ENCODE assay signal across 19 cellular contexts in genomic region chr1:228397454-228397786, GRCh38. TPM values are rescaled to one million over a fixed set of nuclear protein-coding genes. Genes with fewer than 3 reads are reported as not detected.
DNase-seq lines count a peak whose midpoint lies in the region; ATAC-seq and TF ChIP-seq lines count a peak whose summit lies in the region.
"Had no signal": no experiment of that assay in that cellular context is flagged by ENCODE, and none has a peak within 500 bp of the region (broad histone marks: within the 10 kb centered on the region; RNA-seq: fewer than 3 reads in every experiment).

No MANE protein-coding gene starts in this region.

- H3K27me3 ChIP-seq in suprapubic skin (no peaks in the 10 kb centered on the region), ovary (no peaks in the 10 kb centered on the region), foreskin keratinocyte (no peaks in the 10 kb centered on the region)
- H3K27me3 ChIP-seq: Peyer's patch had no signal

- no peak for TF ChIP-seq CTCF in HEK293 (tag by site-specific recombination; IDR thresholded peaks at IDR 0.05)
- no peak for TF ChIP-seq CTCF in suprapubic skin (IDR thresholded peaks at IDR 0.05)
- TF ChIP-seq CTCF in ovary (IDR thresholded peaks at IDR 0.05) = no peak
- no peak for TF ChIP-seq CTCF in foreskin keratinocyte (conservative IDR thresholded peaks at IDR 0.05)

- no peaks in the 10 kb centered on the region for H3K9me3 Mint-ChIP-seq in activated naive CD8-positive, alpha-beta T cell treated with anti-CD3 and anti-CD28 coated beads, Interleukin-2, amount 10 ng/mL, durations not matched to agents 7 days and 5 days
- no peaks in the 10 kb centered on the region for H3K9me3 Mint-ChIP-seq in activated naive CD8-positive, alpha-beta T cell treated with anti-CD3 and anti-CD28 coated beads for 36 hours
- H3K9me3 Mint-ChIP-seq in activated T-helper 17 cell treated with anti-CD3 and anti-CD28 coated beads, Interleukin-2, amount 50 U/mL, for 72 hours = no peaks in the 10 kb centered on the region

- no peaks in the 10 kb centered on the region for H3K9me3 ChIP-seq in HEK293 (ENCODE audit: control insufficient read depth, insufficient read depth, low read depth, low read length)
- H3K9me3 ChIP-seq in suprapubic skin = no peaks in the 10 kb centered on the region
- H3K9me3 ChIP-seq in ovary = no peaks in the 10 kb centered on the region
- H3K9me3 ChIP-seq: Peyer's patch, psoas muscle had no signal

- DNase-seq in activated naive CD8-positive, alpha-beta T cell treated with anti-CD3 and anti-CD28 coated beads, Interleukin-2, amount 10 ng/mL, durations not matched to agents 7 days and 5 days = peak; percentile 31
- DNase-seq in activated naive CD8-positive, alpha-beta T cell treated with anti-CD3 and anti-CD28 coated beads for 36 hours = no peak
- DNase-seq in suprapubic skin (ENCODE audit: low spot score in 2 of 2) = peak; percentile 42 to 55
- no peak for DNase-seq in ovary
- DNase-seq in foreskin keratinocyte = no peak
- DNase-seq: activated CD4-positive, alpha-beta T cell treated with anti-CD3 and anti-CD28 coated beads for 48 hours; activated CD8-positive, alpha-beta memory T cell treated with anti-CD3 and anti-CD28 coated beads, Interleukin-2, amount 50 U/mL, for 48 hours; central memory CD4-positive, alpha-beta T cell; DMS 273 treated with DMSO at 0.1 percent for 48 hours; Kasumi-1; NCI-H187; NCI-H526 had no signal

- TF ChIP-seq POLR2A in suprapubic skin (IDR thresholded peaks at IDR 0.05) (no peak), ovary (IDR thresholded peaks at IDR 0.05) (no peak)

- no peak overlapping the region for H3K27ac ChIP-seq in HEK293 (ENCODE audit: extremely low read depth, low read depth, low read length)
- H3K27ac ChIP-seq in suprapubic skin = no peak overlapping the region
- no peak overlapping the region for H3K27ac ChIP-seq in ovary
- no peak overlapping the region for H3K27ac ChIP-seq in foreskin keratinocyte
- H3K27ac ChIP-seq: C4-2B, Peyer's patch, psoas muscle had no signal

- H3K4me1 ChIP-seq in HEK293 (ENCODE audit: control insufficient read depth, insufficient read depth, low read length) (no peaks in the 10 kb centered on the region; the same call in 1 of the 2 replicates), suprapubic skin (peaks cover 19% of the 10 kb centered on the region), ovary (ENCODE audit: insufficient read depth) (no peaks in the 10 kb centered on the region), foreskin keratinocyte (no peaks in the 10 kb centered on the region)
- H3K4me1 ChIP-seq: Peyer's patch, psoas muscle had no signal

- peak overlapping the region; percentile 5 for H3K27ac Mint-ChIP-seq in activated naive CD8-positive, alpha-beta T cell treated with anti-CD3 and anti-CD28 coated beads, Interleukin-2, amount 10 ng/mL, durations not matched to agents 7 days and 5 days
- H3K27ac Mint-ChIP-seq in activated naive CD8-positive, alpha-beta T cell treated with anti-CD3 and anti-CD28 coated beads for 36 hours = no peak overlapping the region
- peak overlapping the region; percentile 27 for H3K27ac Mint-ChIP-seq in activated T-helper 17 cell treated with anti-CD3 and anti-CD28 coated beads, Interleukin-2, amount 50 U/mL, for 72 hours

- intact Hi-C loops in ovary (cut with DNase I) = loop anchor here in 1 of 4 donors (5.0 kb wide), 1 partner anchor 345 kb away; no protein-coding TSS in a partner anchor

- ATAC-seq in activated naive CD8-positive, alpha-beta T cell treated with anti-CD3 and anti-CD28 coated beads, Interleukin-2, amount 10 ng/mL, durations not matched to agents 7 days and 5 days (ENCODE audit: low read depth) = no peak
- no peak for ATAC-seq in activated T-helper 17 cell treated with anti-CD3 and anti-CD28 coated beads, Interleukin-2, amount 50 U/mL, for 72 hours (replicated peaks)
- ATAC-seq in foreskin keratinocyte = no peak
- ATAC-seq: psoas muscle had no signal

- CTCF ChIA-PET in HEK293 (lab: Yijun Ruan, JAX) = no interaction called here

- H3K36me3 ChIP-seq in HEK293 (ENCODE audit: control insufficient read depth in 2 of 2, insufficient read depth in 1 of 2, low read length in 2 of 2) (peaks cover 25 to 82% of the 10 kb centered on the region in 2 experiments; a peak in 2 of 3 replicates), suprapubic skin (peaks cover 68% of the 10 kb centered on the region), ovary (no peaks in the 10 kb centered on the region)

- 75% methylated on average over 6 of the region's 7 CpGs for WGBS in suprapubic skin
- 92 to 97% (median 95%) methylated on average over 7 of the region's 7 CpGs for WGBS in ovary, 3 donors

- no peak overlapping the region for H3K4me3 ChIP-seq in HEK293 (ENCODE audit: low read depth, low read length)
- H3K4me3 ChIP-seq in suprapubic skin = no peak overlapping the region
- no peak overlapping the region for H3K4me3 ChIP-seq in ovary
- H3K4me3 ChIP-seq: lung, Peyer's patch, psoas muscle had no signal

- H3K27me3 Mint-ChIP-seq in activated naive CD8-positive, alpha-beta T cell treated with anti-CD3 and anti-CD28 coated beads, Interleukin-2, amount 10 ng/mL, durations not matched to agents 7 days and 5 days = no peaks in the 10 kb centered on the region
- no peaks in the 10 kb centered on the region for H3K27me3 Mint-ChIP-seq in activated naive CD8-positive, alpha-beta T cell treated with anti-CD3 and anti-CD28 coated beads for 36 hours
- no peaks in the 10 kb centered on the region for H3K27me3 Mint-ChIP-seq in activated T-helper 17 cell treated with anti-CD3 and anti-CD28 coated beads, Interleukin-2, amount 50 U/mL, for 72 hours

- no peak for TF ChIP-seq EP300 in suprapubic skin (IDR thresholded peaks at IDR 0.05)
- TF ChIP-seq EP300 in ovary (IDR thresholded peaks at IDR 0.05) = no peak

- peaks cover 21% of the 10 kb centered on the region for H3K4me1 Mint-ChIP-seq in activated naive CD8-positive, alpha-beta T cell treated with anti-CD3 and anti-CD28 coated beads, Interleukin-2, amount 10 ng/mL, durations not matched to agents 7 days and 5 days
- peaks cover 7% of the 10 kb centered on the region for H3K4me1 Mint-ChIP-seq in activated naive CD8-positive, alpha-beta T cell treated with anti-CD3 and anti-CD28 coated beads for 36 hours
- H3K4me1 Mint-ChIP-seq in activated T-helper 17 cell treated with anti-CD3 and anti-CD28 coated beads, Interleukin-2, amount 50 U/mL, for 72 hours = peaks cover 13% of the 10 kb centered on the region

- H3K4me3 Mint-ChIP-seq in activated naive CD8-positive, alpha-beta T cell treated with anti-CD3 and anti-CD28 coated beads, Interleukin-2, amount 10 ng/mL, durations not matched to agents 7 days and 5 days = no peak overlapping the region
- no peak overlapping the region for H3K4me3 Mint-ChIP-seq in activated naive CD8-positive, alpha-beta T cell treated with anti-CD3 and anti-CD28 coated beads for 36 hours
- H3K4me3 Mint-ChIP-seq in activated T-helper 17 cell treated with anti-CD3 and anti-CD28 coated beads, Interleukin-2, amount 50 U/mL, for 72 hours = no peak overlapping the region

- H3K36me3 Mint-ChIP-seq in activated naive CD8-positive, alpha-beta T cell treated with anti-CD3 and anti-CD28 coated beads, Interleukin-2, amount 10 ng/mL, durations not matched to agents 7 days and 5 days = peaks cover 24% of the 10 kb centered on the region
- peaks cover 14% of the 10 kb centered on the region for H3K36me3 Mint-ChIP-seq in activated naive CD8-positive, alpha-beta T cell treated with anti-CD3 and anti-CD28 coated beads for 36 hours
- H3K36me3 Mint-ChIP-seq in activated T-helper 17 cell treated with anti-CD3 and anti-CD28 coated beads, Interleukin-2, amount 50 U/mL, for 72 hours (ENCODE audit: low read depth) = peaks cover 86% of the 10 kb centered on the region

- POLR2A ChIA-PET in activated naive CD8-positive, alpha-beta T cell treated with anti-CD3 and anti-CD28 coated beads, Interleukin-2, amount 10 ng/mL, durations not matched to agents 7 days and 5 days (lab: Charles Lee) = interaction anchor here (1.2 kb wide), 1 partner anchor 8 kb away, joined by 3 read pairs; no protein-coding TSS in a partner anchor
- POLR2A ChIA-PET in HEK293 (lab: Yijun Ruan, JAX) = interaction anchor here (1.0 kb wide), 1 partner anchor 9 kb away, joined by 4 read pairs; the partner anchor contains the start of gene TRIM11

TF ChIP-seq in HEK293, 187 proteins besides CTCF, POLR2A, EP300 and RAD21 (continues in another document):
- TF ChIP-seq ZNF701 (tag by site-specific recombination; IDR thresholded peaks at IDR 0.05) (no peak), ZNF449 (tag by site-specific recombination; IDR thresholded peaks at IDR 0.05) (peak; percentile 23; the same call in 1 of the 2 replicates), ZNF174 (tag by site-specific recombination; IDR thresholded peaks at IDR 0.05) (no peak)

RNA-seq across cellular contexts. Expression of gene TRIM11, which starts 9.2 kb away (rescaled TPM):
- 10 to 100 TPM; 66.6 to 73.2 TPM for total RNA-seq in activated naive CD8-positive, alpha-beta T cell treated with anti-CD3 and anti-CD28 coated beads, Interleukin-2, amount 10 ng/mL, durations not matched to agents 7 days and 5 days
- total RNA-seq in activated naive CD8-positive, alpha-beta T cell treated with anti-CD3 and anti-CD28 coated beads for 36 hours = 10 to 100 TPM; 32.7 to 36.1 TPM
- total RNA-seq in activated T-helper 17 cell treated with anti-CD3 and anti-CD28 coated beads, Interleukin-2, amount 50 U/mL, for 72 hours = 10 to 100 TPM; 41.7 to 48.6 TPM
- 10 to 100 TPM; 24.7 to 34.6 (median 32.8) TPM for total RNA-seq in suprapubic skin
- 10 to 100 TPM; 15.2 to 24.1 (median 20.0) TPM for total RNA-seq in ovary
- 10 to 100 TPM in 1 of 2 donors, 1 to 10 TPM in 1; 2.4 to 10.3 TPM for polyA plus RNA-seq in ovary
- 27.0 and 28.4 TPM in 2 replicates for total RNA-seq in foreskin keratinocyte
- 20.9 and 25.4 TPM in 2 replicates for polyA plus RNA-seq in foreskin keratinocyte

RNA-seq across cellular contexts. Expression of gene TRIM17, which starts 19.2 kb away (rescaled TPM):
- 1 to 10 TPM; 3.4 to 4.3 TPM for total RNA-seq in activated naive CD8-positive, alpha-beta T cell treated with anti-CD3 and anti-CD28 coated beads, Interleukin-2, amount 10 ng/mL, durations not matched to agents 7 days and 5 days
- 1 to 10 TPM; 1.3 to 1.9 TPM for total RNA-seq in activated naive CD8-positive, alpha-beta T cell treated with anti-CD3 and anti-CD28 coated beads for 36 hours
- total RNA-seq in activated T-helper 17 cell treated with anti-CD3 and anti-CD28 coated beads, Interleukin-2, amount 50 U/mL, for 72 hours = 1 to 10 TPM; 1.7 to 1.9 TPM
- total RNA-seq in suprapubic skin (1 to 10 TPM; 1.2 to 3.8 (median 2.8) TPM), ovary (1 to 10 TPM; 1.7 to 10.0 (median 3.1) TPM), foreskin keratinocyte (0.68 and 0.81 TPM in 2 replicates)
- polyA plus RNA-seq in ovary (1 to 10 TPM in 1 of 2 donors, under 1 TPM in 1; 0.72 to 1.4 TPM), foreskin keratinocyte (0.62 and 0.65 TPM in 2 replicates)
- total RNA-seq: dermis microvascular lymphatic vessel endothelial cell, psoas muscle had no signal

Comparison
In these comparisons a context has a peak if more than half of its experiments do, and no peak if none do; other contexts are left out.
1. DNase-seq: peak in activated naive CD8-positive, alpha-beta T cell treated with anti-CD3 and anti-CD28 coated beads, Interleukin-2, amount 10 ng/mL, durations not matched to agents 7 days and 5 days (single experiment) and suprapubic skin (2 of 2); none in activated naive CD8-positive, alpha-beta T cell treated with anti-CD3 and anti-CD28 coated beads for 36 hours (single experiment), ovary (0 of 5) and foreskin keratinocyte (0 of 2).